ENCODE assay signal across 8 cellular contexts in the genomic region with DNA sequence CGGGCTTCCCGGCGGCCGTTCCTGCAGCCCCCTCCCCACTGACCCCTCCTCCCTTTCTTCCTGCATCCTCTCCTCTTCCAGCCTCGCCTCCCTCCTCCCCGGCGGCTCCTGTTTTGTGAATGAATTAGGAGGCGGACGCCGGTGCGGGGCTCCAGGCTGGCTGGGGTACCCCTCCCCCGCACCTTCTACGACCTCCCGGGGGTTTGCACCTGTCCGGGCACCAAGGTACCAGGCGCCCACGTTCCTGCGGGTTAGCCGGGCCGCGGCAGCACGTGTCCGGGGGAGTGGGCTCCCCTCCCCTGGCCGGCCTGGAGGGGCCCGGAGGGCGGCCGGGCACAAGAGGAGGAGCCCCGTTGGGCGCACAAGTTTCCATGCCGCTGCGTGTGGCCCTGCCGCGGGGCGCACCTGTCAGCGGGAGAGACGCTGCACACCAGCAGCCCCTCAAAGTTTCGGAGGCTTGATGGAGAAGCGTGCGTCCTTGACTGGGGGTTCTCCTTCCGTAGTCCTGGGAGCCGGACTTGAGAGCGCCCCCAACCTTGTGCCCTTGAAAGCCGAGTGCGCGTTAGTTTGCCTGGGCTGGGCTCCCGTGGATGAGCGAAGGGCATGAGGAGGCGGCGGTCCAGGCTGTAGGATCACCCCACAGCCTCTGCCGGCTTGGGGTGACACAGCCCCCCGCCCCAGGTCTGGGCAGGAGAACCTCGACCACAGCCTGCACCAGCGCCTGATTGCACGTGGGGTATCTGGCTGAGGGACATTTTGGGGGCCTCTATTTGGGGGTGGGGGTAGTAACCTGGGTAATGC. TPM values are rescaled to one million over a fixed set of nuclear protein-coding genes. Genes with fewer than 3 reads are reported as not detected.
DNase-seq lines count a peak whose midpoint lies in the region; ATAC-seq and TF ChIP-seq lines count a peak whose summit lies in the region.

No MANE protein-coding gene starts in this region.

- peaks cover 42 to 62% (median 53%) of the 10 kb centered on the region in 11 experiments for H3K27me3 ChIP-seq in BLaER1 treated with 17β-estradiol and CSF1 and Interleukin-3, amounts not matched to agents 10 nM and 100 nM
- H3K27me3 ChIP-seq in HUES64 (ENCODE audit: insufficient read depth, low read length) (no peaks in the 10 kb centered on the region), mammary epithelial cell (ENCODE audit: insufficient read depth, low read length) (no peaks in the 10 kb centered on the region), aorta (ENCODE audit: control insufficient read depth in 1 of 2, insufficient read depth in 2 of 2, low read length in 1 of 2) (no peaks in the 10 kb centered on the region), testis (no peaks in the 10 kb centered on the region)

- H3K4me1 Mint-ChIP-seq in memory B cell: peaks cover 10% of the 10 kb centered on the region

- H4K20me1 ChIP-seq in BLaER1 treated with 17β-estradiol and CSF1 and Interleukin-3, amounts not matched to agents 10 nM and 100 nM: peaks cover 48 to 82% (median 60%) of the 10 kb centered on the region in 11 experiments; a peak in 21 of 22 replicates
- no peaks in the 10 kb centered on the region for H4K20me1 ChIP-seq in mammary epithelial cell (ENCODE audit: insufficient read depth, low read length)

- ATAC-seq in memory B cell (ENCODE audit: low read depth) (peak; percentile 21), aorta (ENCODE audit: low FRiP score) (no peak)

- H3K27me3 Mint-ChIP-seq in memory B cell: peaks cover 17% of the 10 kb centered on the region

- in situ Hi-C loops in mammary epithelial cell (cut with MboI; ENCODE audit: low sequenced_read_pairs in 2 of 2): loop anchor here in 1 of 2 donors (5.0 to 25.0 kb wide), 3 partner anchors 112 to 544 kb away; no protein-coding TSS in a partner anchor

- peak overlapping the region; percentile 39 to 78 (median 66) for H3K9ac ChIP-seq in BLaER1 treated with 17β-estradiol and CSF1 and Interleukin-3, amounts not matched to agents 10 nM and 100 nM
- peak overlapping the region; percentile 69 for H3K9ac ChIP-seq in HUES64 (ENCODE audit: low read depth, low read length)
- peak overlapping the region; percentile 36 for H3K9ac ChIP-seq in mammary epithelial cell (ENCODE audit: insufficient read depth, low read length)

- no peak for TF ChIP-seq POLR2A in testis (IDR thresholded peaks at IDR 0.05)

- peaks cover 7 to 34% (median 22%) of the 10 kb centered on the region in 11 experiments; a peak in 20 of 22 replicates for H3K36me3 ChIP-seq in BLaER1 treated with 17β-estradiol and CSF1 and Interleukin-3, amounts not matched to agents 10 nM and 100 nM
- H3K36me3 ChIP-seq in HUES64 (ENCODE audit: insufficient read depth, low read length): peaks cover 27% of the 10 kb centered on the region
- peaks cover 12% of the 10 kb centered on the region for H3K36me3 ChIP-seq in mammary epithelial cell (ENCODE audit: insufficient read depth, low read length)
- H3K36me3 ChIP-seq in aorta (ENCODE audit: control insufficient read depth in 1 of 2, insufficient read depth in 2 of 2, low read length in 1 of 2): peaks cover 0 to 4% of the 10 kb centered on the region in 2 donors
- H3K36me3 ChIP-seq in testis (ENCODE audit: low read depth, missing control alignments): no peaks in the 10 kb centered on the region

- CTCF ChIA-PET in mammary epithelial cell (lab: Charles Lee; ENCODE audit: low non-redundant PET): interaction anchor here (0.6 kb wide), 1 partner anchor 56 kb away, joined by 4 read pairs; no protein-coding TSS in a partner anchor

- H3K4me3 ChIP-seq in BLaER1 treated with 17β-estradiol and CSF1 and Interleukin-3, amounts not matched to agents 10 nM and 100 nM: peak overlapping the region; percentile 60 to 76 (median 68)
- peak overlapping the region; percentile 85 for H3K4me3 ChIP-seq in HUES64 (ENCODE audit: low read length)
- peak overlapping the region; percentile 75 to 88 (median 80) for H3K4me3 ChIP-seq in mammary epithelial cell (replicated peaks in 1 of 3; ENCODE audit: insufficient read depth in 1 of 3, low read depth in 2 of 3, low read length in 3 of 3)
- peak overlapping the region; percentile 17 to 56 for H3K4me3 ChIP-seq in aorta (ENCODE audit: low read length in 2 of 2)
- H3K4me3 ChIP-seq in testis: peak overlapping the region in 1 of 2 donors; percentile 47

- H3K79me2 ChIP-seq in mammary epithelial cell (ENCODE audit: insufficient read depth, low read length): peaks cover 51% of the 10 kb centered on the region

- under 1% methylated on average over 54 of the region's 54 CpGs for WGBS in HUES64
- WGBS in mammary epithelial cell (ENCODE audit: low coverage, missing lambda C conversion rate): 0% methylated on average over 11 of the region's 54 CpGs
- 0 to 1% methylated on average over 48 to 54 of the region's 54 CpGs for WGBS in aorta, 2 donors
- 1% methylated on average over 19 to 53 of the region's 54 CpGs for WGBS in testis, 2 donors

- H3K9me3 ChIP-seq in BLaER1 treated with 17β-estradiol and CSF1 and Interleukin-3, amounts not matched to agents 10 nM and 100 nM (replicated peaks in 1 of 11): no peaks in the 10 kb centered on the region
- no peaks in the 10 kb centered on the region for H3K9me3 ChIP-seq in HUES64 (ENCODE audit: insufficient read depth, low read depth, low read length)
- H3K9me3 ChIP-seq in mammary epithelial cell (replicated peaks; ENCODE audit: insufficient read depth, low read length): no peaks in the 10 kb centered on the region
- no peaks in the 10 kb centered on the region for H3K9me3 ChIP-seq in aorta (ENCODE audit: control insufficient read depth, low read length)
- H3K9me3 ChIP-seq in testis: no peaks in the 10 kb centered on the region

- no peak overlapping the region for H3K27ac Mint-ChIP-seq in memory B cell

- no peak overlapping the region for H3K27ac ChIP-seq in BLaER1 treated with 17β-estradiol and CSF1 and Interleukin-3, amounts not matched to agents 10 nM and 100 nM
- H3K27ac ChIP-seq in HUES64 (ENCODE audit: low read depth, low read length) (peak overlapping the region; percentile 68), mammary epithelial cell (ENCODE audit: insufficient read depth, low read depth, low read length) (no peak overlapping the region), aorta (ENCODE audit: low read depth in 1 of 2, low read length in 2 of 2) (no peak overlapping the region), testis (no peak overlapping the region)

- peak overlapping the region; percentile 88 for H2AFZ ChIP-seq in mammary epithelial cell (ENCODE audit: low read depth, low read length)

- peaks cover 17% of the 10 kb centered on the region for H3K36me3 Mint-ChIP-seq in memory B cell

- peak overlapping the region; percentile 55 for H3K4me3 Mint-ChIP-seq in memory B cell

- TSS peak; percentile 17 for BruUV-seq in mammary epithelial cell (replicated peaks; lab: Mats Ljungman, UMichigan)

- TF ChIP-seq CTCF in mammary epithelial cell (conservative IDR thresholded peaks at IDR 0.05 in 1 of 2, IDR thresholded peaks at IDR 0.05 in 1 of 2; ENCODE audit: extremely low read depth in 1 of 2, insufficient read depth in 1 of 2, low read depth in 1 of 2, low read length in 2 of 2) (peak in 1 of 2 donors; percentile 2), testis (IDR thresholded peaks at IDR 0.05) (no peak)

- intact Hi-C loops in mammary epithelial cell (cut with micrococcal nuclease) (loop anchor here (2.0 to 5.0 kb wide), 3 partner anchors 18 to 579 kb away; no protein-coding TSS in a partner anchor), aorta (cut with DNase I) (loop anchor here in 1 of 2 donors (1.0 kb wide), 1 partner anchor 16 kb away; no protein-coding TSS in a partner anchor), testis (cut with DNase I; ENCODE audit: low total_unique reads) (no loop called here)

- DNase-seq in mammary epithelial cell (peak; percentile 32), memory B cell (ENCODE audit: low spot score in 2 of 2) (peak in 1 of 2 donors; percentile 37), aorta (peak in 1 of 2 donors; percentile 73), hypothalamus (lab: John Stamatoyannopoulos, UW) (no peak), testis (no peak)
- no peak for DNase-seq in effector CD8-positive, alpha-beta T cell (lab: John Stamatoyannopoulos, UW)

- peak overlapping the region; percentile 92 to 100 (median 100) for H3K4me2 ChIP-seq in BLaER1 treated with 17β-estradiol and CSF1 and Interleukin-3, amounts not matched to agents 10 nM and 100 nM
- peak overlapping the region; percentile 99 for H3K4me2 ChIP-seq in mammary epithelial cell (ENCODE audit: insufficient read depth, low read depth, low read length)

- no peaks in the 10 kb centered on the region for H3K9me3 Mint-ChIP-seq in memory B cell

- peaks cover 13 to 23% (median 19%) of the 10 kb centered on the region in 10 experiments for H3K4me1 ChIP-seq in BLaER1 treated with 17β-estradiol and CSF1 and Interleukin-3, amounts not matched to agents 10 nM and 100 nM
- H3K4me1 ChIP-seq in HUES64 (ENCODE audit: insufficient read depth, low read length) (peaks cover 18% of the 10 kb centered on the region), mammary epithelial cell (ENCODE audit: insufficient read depth, low read length) (peaks cover 40% of the 10 kb centered on the region), aorta (ENCODE audit: control insufficient read depth in 1 of 2, insufficient read depth in 2 of 2, low read length in 2 of 2) (no peaks in the 10 kb centered on the region), testis (peaks cover 21% of the 10 kb centered on the region)

- dilution Hi-C loops in mammary epithelial cell (cut with HindIII; ENCODE audit: low sequenced_read_pairs): loop anchor here (5.0 kb wide), 1 partner anchor 34 kb away; no protein-coding TSS in a partner anchor

RNA-seq across cellular contexts. Expression of a gene that starts 1.2 kb away (rescaled TPM):
- polyA plus RNA-seq in HUES64 (2013, experiment 1 of 2): 50.0 TPM
- polyA plus RNA-seq in HUES64 (2013, experiment 2 of 2): 43.6 TPM
- total RNA-seq in mammary epithelial cell (100 to 1,000 TPM in 1 of 2 donors, 10 to 100 TPM in 1; 38.2 to 133 TPM), aorta (1 to 10 TPM in 1 of 2 donors, under 1 TPM in 1; 0.68 to 1.3 TPM), testis (1 to 10 TPM; 4.7 to 7.7 TPM)
- polyA plus RNA-seq in mammary epithelial cell (58.0 TPM), aorta (under 1 TPM; 0.54 to 0.88 TPM), testis (ENCODE audit: insufficient read depth, low read depth, low replicate concordance) (4.8 TPM)
- polyA minus RNA-seq in mammary epithelial cell: 61.2 TPM

RNA-seq across cellular contexts. Expression of a gene that starts 25.7 kb away (rescaled TPM):
- 115 TPM for polyA plus RNA-seq in HUES64 (2013, experiment 1 of 2)
- polyA plus RNA-seq in HUES64 (2013, experiment 2 of 2): 120 TPM
- total RNA-seq in mammary epithelial cell (100 to 1,000 TPM in 1 of 2 donors, 10 to 100 TPM in 1; 48.2 to 132 TPM), aorta (10 to 100 TPM; 73.2 to 77.3 TPM), testis (100 to 1,000 TPM; 131 to 147 TPM)
- polyA plus RNA-seq in mammary epithelial cell (117 TPM), aorta (10 to 100 TPM; 53.3 to 53.8 TPM), testis (ENCODE audit: insufficient read depth, low read depth, low replicate concordance) (122 TPM)
- 224 TPM for polyA minus RNA-seq in mammary epithelial cell

RNA-seq across cellular contexts. Expression of a gene that starts 25.8 kb away (rescaled TPM):
- 90.1 TPM for polyA plus RNA-seq in HUES64 (2013, experiment 1 of 2)
- 78.6 TPM for polyA plus RNA-seq in HUES64 (2013, experiment 2 of 2)
- total RNA-seq in mammary epithelial cell (10 to 100 TPM; 27.5 to 94.7 TPM), aorta (10 to 100 TPM; 34.9 to 37.6 TPM), testis (10 to 100 TPM; 72.8 to 78.3 TPM)
- polyA plus RNA-seq in mammary epithelial cell (105 TPM), aorta (10 to 100 TPM; 15.7 to 18.3 TPM), testis (ENCODE audit: insufficient read depth, low read depth, low replicate concordance) (80.5 TPM)
- 189 TPM for polyA minus RNA-seq in mammary epithelial cell

Comparison
In these comparisons a context has a peak if more than half of its experiments do, and no peak if none do; other contexts are left out.
1. RNA of a gene that starts 1.2 kb away (total RNA-seq): 38.2 to 133 TPM in mammary epithelial cell; 4.7 to 7.7 TPM in testis and 0.68 to 1.3 TPM in aorta; every median in the first group is over 4 times any median in the second.
2. Peak in every context shown above with its lines, with median percentiles within 50 percentile points of each other: H3K9ac ChIP-seq.